8 cellular contexts compared by ENCODE assay signal in the genomic region with DNA sequence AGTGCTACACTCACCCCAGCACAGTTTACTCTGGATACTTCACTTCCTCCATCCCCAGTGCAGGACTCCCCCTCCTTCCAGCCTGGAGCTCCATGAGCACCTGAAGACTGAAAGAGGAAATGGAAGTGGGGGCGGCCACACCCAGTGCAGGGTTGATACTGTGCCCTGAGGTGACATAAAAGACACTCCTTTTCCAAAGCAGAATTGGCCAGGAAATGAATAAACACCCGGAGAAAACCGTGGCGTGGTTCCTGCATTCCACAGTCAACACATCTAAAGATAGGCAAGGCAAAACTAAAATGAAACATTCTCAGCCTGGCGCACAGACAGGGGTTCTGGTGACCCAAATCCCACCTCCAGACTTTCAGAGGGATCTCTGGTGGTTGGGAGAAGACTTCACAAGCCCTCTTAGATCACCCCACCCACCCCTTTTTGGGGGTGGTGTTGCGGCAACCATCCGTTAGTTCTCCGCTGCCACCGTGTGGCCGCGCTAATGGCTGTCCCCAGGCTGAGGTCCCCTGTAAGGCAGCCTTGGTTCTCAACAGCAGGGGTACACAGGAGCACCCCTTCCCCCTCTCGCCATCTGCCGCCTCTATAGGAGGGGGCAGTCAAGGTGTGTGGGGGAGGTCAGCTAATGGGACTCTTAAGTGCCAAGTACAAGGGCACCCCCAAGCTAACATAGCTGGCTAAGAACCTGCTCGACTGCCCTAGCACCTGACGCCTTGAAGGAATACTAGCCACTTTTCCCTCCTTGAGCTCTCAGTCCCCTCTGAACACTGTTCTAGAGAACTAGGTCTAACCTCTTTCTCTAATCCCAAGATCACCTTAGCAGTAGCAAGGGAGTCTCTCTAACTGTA. TPM values are rescaled to one million over a fixed set of nuclear protein-coding genes. Genes with fewer than 3 reads are reported as not detected.
DNase-seq lines count a peak whose midpoint lies in the region; ATAC-seq and TF ChIP-seq lines count a peak whose summit lies in the region.

No MANE protein-coding gene starts in this region.

- H3K36me3 Mint-ChIP-seq in activated naive CD4-positive, alpha-beta T cell treated with anti-CD3 and anti-CD28 coated beads, Interleukin-2, amount 50 U/mL, for 24 hours = peaks cover 6% of the 10 kb centered on the region

- H3K27me3 Mint-ChIP-seq in activated naive CD4-positive, alpha-beta T cell treated with anti-CD3 and anti-CD28 coated beads, Interleukin-2, amount 50 U/mL, for 24 hours = no peaks in the 10 kb centered on the region

- peaks cover 0 to 4% of the 10 kb centered on the region in 2 donors for H3K36me3 ChIP-seq in prostate gland

- H3K27ac ChIP-seq in prostate gland = peak overlapping the region; percentile 46 to 58

- H3K4me1 ChIP-seq in prostate gland (replicated peaks) = peaks cover 2% of the 10 kb centered on the region

- H3K4me1 Mint-ChIP-seq in activated naive CD4-positive, alpha-beta T cell treated with anti-CD3 and anti-CD28 coated beads, Interleukin-2, amount 50 U/mL, for 24 hours = peaks cover 25% of the 10 kb centered on the region

- H3K9me3 ChIP-seq in prostate gland = no peaks in the 10 kb centered on the region

- peak overlapping the region; percentile 49 for H3K4me3 Mint-ChIP-seq in activated naive CD4-positive, alpha-beta T cell treated with anti-CD3 and anti-CD28 coated beads, Interleukin-2, amount 50 U/mL, for 24 hours

- ATAC-seq in HG03139 (IDR thresholded peaks at IDR 0.05; ENCODE audit: unreplicated experiment) = no peak

- H3K9me3 Mint-ChIP-seq in activated naive CD4-positive, alpha-beta T cell treated with anti-CD3 and anti-CD28 coated beads, Interleukin-2, amount 50 U/mL, for 24 hours = no peaks in the 10 kb centered on the region

- intact Hi-C loops in prostate gland (cut with DNase I) = loop anchor here (5.0 kb wide), 2 partner anchors 49 to 204 kb away; partner anchors contain the start of gene TRAIP

- DNase-seq in 8988T (peak; percentile 99), RPMI7951 (ENCODE audit: low read depth) (peak; percentile 52), glomerular visceral epithelial cell (ENCODE audit: extremely low spot score) (peak; percentile 21), prostate gland (ENCODE audit: low spot score) (peak; percentile 40), NCI-H446 (lab: John Stamatoyannopoulos, UW) (no peak)

- TF ChIP-seq POLR2A in prostate gland (IDR thresholded peaks at IDR 0.05) = no peak

- H3K4me3 ChIP-seq in GM12875 (ENCODE audit: low read depth, low read length) (peak overlapping the region; percentile 22), prostate gland (peak overlapping the region in 1 of 2 donors; percentile 15)

- H3K27ac Mint-ChIP-seq in activated naive CD4-positive, alpha-beta T cell treated with anti-CD3 and anti-CD28 coated beads, Interleukin-2, amount 50 U/mL, for 24 hours = no peak overlapping the region

- TF ChIP-seq CTCF in GM12875 (IDR thresholded peaks at IDR 0.05; ENCODE audit: borderline replicate concordance, insufficient read depth, low read depth, low read length) (peak; percentile 80), prostate gland (IDR thresholded peaks at IDR 0.05) (peak; percentile 14 to 84 (median 57))

- H3K27me3 ChIP-seq in prostate gland (replicated peaks; ENCODE audit: insufficient read depth) = no peaks in the 10 kb centered on the region

- WGBS in prostate gland = 11% methylated on average over 15 of the region's 15 CpGs

RNA-seq across cellular contexts. Expression of gene MST1R, which starts 2.6 kb away (rescaled TPM):
- total RNA-seq in RPMI7951 (2014; rRNA removed; shearing (Covaris generic)) = 0.29 and 0.36 TPM in 2 replicates
- 1 to 10 TPM; 1.5 to 5.5 TPM for total RNA-seq in prostate gland

RNA-seq across cellular contexts. Expression of gene MON1A, which starts 23.4 kb away (rescaled TPM):
- 12.6 and 16.3 TPM in 2 replicates for total RNA-seq in RPMI7951 (2014; rRNA removed; shearing (Covaris generic))
- total RNA-seq in prostate gland = 10 to 100 TPM in 1 of 2 donors, 1 to 10 TPM in 1; 7.8 to 12.0 TPM

RNA-seq across cellular contexts. Expression of gene RBM6, which starts 33.7 kb away (rescaled TPM):
- 38.0 and 38.9 TPM in 2 replicates for total RNA-seq in RPMI7951 (2014; rRNA removed; shearing (Covaris generic))
- total RNA-seq in prostate gland = 100 to 1,000 TPM in 1 of 2 donors, 10 to 100 TPM in 1; 53.1 to 176 TPM

RNA-seq across cellular contexts. Expression of gene CAMKV, which starts 36.5 kb away (rescaled TPM):
- total RNA-seq in RPMI7951 (2014; rRNA removed; shearing (Covaris generic)) = not detected in 2 replicates
- total RNA-seq in prostate gland = under 1 TPM in 1 of 2 donors, not detected in 1; 0.97 TPM

RNA-seq across cellular contexts. Expression of gene TRAIP, which starts 49.9 kb away (rescaled TPM):
- total RNA-seq in RPMI7951 (2014; rRNA removed; shearing (Covaris generic)) = 13.5 and 15.0 TPM in 2 replicates
- total RNA-seq in prostate gland = 1 to 10 TPM; 2.8 to 7.7 TPM

Comparison
In these comparisons a context has a peak if more than half of its experiments do, and no peak if none do; other contexts are left out.
1. DNase-seq: peak in 8988T (single experiment), RPMI7951 (single experiment), glomerular visceral epithelial cell (single experiment) and prostate gland (single experiment); none in NCI-H446 (0 of 2).